In the genomic region with DNA sequence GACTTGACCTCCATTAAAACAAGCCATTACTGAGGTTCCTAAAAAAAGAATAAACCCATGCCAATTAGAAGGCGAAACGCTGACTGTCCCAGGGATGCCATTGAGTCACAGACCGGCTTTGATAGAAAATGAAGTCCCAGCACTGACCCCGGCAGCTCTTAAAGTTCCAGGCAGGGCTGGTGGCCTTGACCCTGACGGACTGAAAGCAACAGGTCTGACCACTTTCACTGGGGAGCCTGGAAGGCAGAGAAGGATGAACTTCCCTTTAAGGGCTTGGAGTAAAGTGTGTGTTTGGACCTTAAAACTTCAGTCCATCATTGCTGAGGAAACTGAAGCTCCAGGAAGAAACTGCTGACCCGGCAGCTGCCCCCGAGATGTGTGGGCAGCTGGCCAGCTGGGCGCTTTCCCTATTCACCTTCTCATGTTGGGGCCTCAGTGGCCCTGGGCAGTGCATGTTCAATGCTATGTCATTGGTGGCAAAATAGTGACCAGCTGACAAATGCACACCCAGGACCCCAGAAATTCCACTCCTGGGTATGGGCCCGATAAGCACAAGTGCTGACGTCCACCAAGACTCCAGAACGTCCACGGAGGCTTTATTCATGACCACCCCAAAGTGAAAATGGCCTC, we compare ENCODE assay signal across 23 cellular contexts. TPM values are rescaled to one million over a fixed set of nuclear protein-coding genes. Genes with fewer than 3 reads are reported as not detected.
"Had no signal": no experiment of that assay in that cellular context is flagged by ENCODE, and none has a peak within 500 bp of the region (broad histone marks: within the 10 kb centered on the region; RNA-seq: fewer than 3 reads in every experiment).

No MANE protein-coding gene starts in this region.

- H3K27ac Mint-ChIP-seq: activated naive CD4-positive, alpha-beta T cell treated with anti-CD3 and anti-CD28 coated beads for 36 hours; activated naive CD8-positive, alpha-beta T cell treated with anti-CD3 and anti-CD28 coated beads, Interleukin-2, amount 10 ng/mL, durations not matched to agents 7 days and 5 days; activated T-helper 2 cell treated with anti-CD3 and anti-CD28 coated beads, Interferon-gamma antibody, Interleukin-2, Interleukin-4, amounts not matched to agents 10 μg/mL and 5 μg/mL and 100 μg/mL, durations not matched to agents 14 hours and 24 hours and 36 hours; dendritic cell treated with granulocyte-macrophage colony-stimulating factor and Interleukin-4, amounts not matched to agents 40 ng/mL and 50 ng/mL, for 4 days; naive B cell; T-helper 1 cell treated with Interleukin-12 subunit alpha and Interleukin-12 subunit beta and Interleukin-4 antibody, amounts not matched to agents 30 μg/mL and 1 μg/mL, for 36 hours; WTC11 had no signal

- H3K4me3 Mint-ChIP-seq: activated naive CD4-positive, alpha-beta T cell treated with anti-CD3 and anti-CD28 coated beads for 36 hours; activated naive CD8-positive, alpha-beta T cell treated with anti-CD3 and anti-CD28 coated beads, Interleukin-2, amount 10 ng/mL, durations not matched to agents 7 days and 5 days; activated T-cell treated with anti-CD3 and anti-CD28 coated beads, Interleukin-2, amount 50 U/mL, for 4 hours; dendritic cell treated with granulocyte-macrophage colony-stimulating factor and Interleukin-4, amounts not matched to agents 40 ng/mL and 50 ng/mL, for 4 days; T-helper 1 cell treated with Interleukin-12 subunit alpha and Interleukin-12 subunit beta and Interleukin-4 antibody, amounts not matched to agents 30 μg/mL and 1 μg/mL, for 36 hours; WTC11 had no signal

- H3K36me3 ChIP-seq: spleen, thyroid gland had no signal

- ATAC-seq: stimulated activated naive CD8-positive, alpha-beta T cell treated with anti-CD3 and anti-CD28 coated beads, Interleukin-15, Interleukin-2, amounts not matched to agents 100 U/mL and 50 U/mL, for 24 hours; WTC11 had no signal

- H3K9me3 Mint-ChIP-seq: activated naive CD4-positive, alpha-beta T cell treated with anti-CD3 and anti-CD28 coated beads for 36 hours; activated naive CD8-positive, alpha-beta T cell treated with anti-CD3 and anti-CD28 coated beads, Interleukin-2, amount 10 ng/mL, durations not matched to agents 7 days and 5 days; activated T-cell treated with anti-CD3 and anti-CD28 coated beads, Interleukin-2, amount 50 U/mL, for 4 hours; activated T-helper 2 cell treated with anti-CD3 and anti-CD28 coated beads, Interferon-gamma antibody, Interleukin-2, Interleukin-4, amounts not matched to agents 10 μg/mL and 5 μg/mL and 100 μg/mL, durations not matched to agents 14 hours and 24 hours and 36 hours; dendritic cell treated with granulocyte-macrophage colony-stimulating factor and Interleukin-4, amounts not matched to agents 40 ng/mL and 50 ng/mL, for 4 days; naive B cell; T-helper 1 cell treated with Interleukin-12 subunit alpha and Interleukin-12 subunit beta and Interleukin-4 antibody, amounts not matched to agents 30 μg/mL and 1 μg/mL, for 36 hours; WTC11 had no signal

- H3K27ac ChIP-seq: spleen, thyroid gland had no signal

- DNase-seq: activated CD4-positive, alpha-beta T cell treated with anti-CD3 and anti-CD28 coated beads, Interleukin-2, amount 50 U/mL, for 4 hours; activated CD8-positive, alpha-beta memory T cell treated with anti-CD3 and anti-CD28 coated beads for 24 hours; activated CD8-positive, alpha-beta memory T cell treated with anti-CD3 and anti-CD28 coated beads, Interleukin-2, amount 50 U/mL, for 4 hours; activated naive CD4-positive, alpha-beta T cell treated with anti-CD3 and anti-CD28 coated beads for 36 hours; activated naive CD8-positive, alpha-beta T cell treated with anti-CD3 and anti-CD28 coated beads, Interleukin-2, amount 10 ng/mL, durations not matched to agents 7 days and 5 days; activated T-cell treated with anti-CD3 and anti-CD28 coated beads, Interleukin-2, amount 50 U/mL, for 4 hours; amniotic stem cell; effector CD4-positive, alpha-beta T cell; hippocampal formation; mesendoderm; mucosa of descending colon; naive B cell; nucleus accumbens; stimulated activated CD4-positive, alpha-beta T cell treated with anti-CD3 and anti-CD28 coated beads, Interleukin-4, amount 100 ng/mL, for 1 hour; stimulated activated naive CD8-positive, alpha-beta T cell treated with anti-CD3 and anti-CD28 coated beads, Interleukin-15, Interleukin-2, amounts not matched to agents 100 U/mL and 50 U/mL, for 24 hours; T1000 had no signal

- H3K4me1 Mint-ChIP-seq: activated naive CD8-positive, alpha-beta T cell treated with anti-CD3 and anti-CD28 coated beads, Interleukin-2, amount 10 ng/mL, durations not matched to agents 7 days and 5 days; naive B cell had no signal

- H3K4me3 ChIP-seq: mucosa of descending colon, spleen, thyroid gland had no signal

- H3K36me3 Mint-ChIP-seq: activated naive CD8-positive, alpha-beta T cell treated with anti-CD3 and anti-CD28 coated beads, Interleukin-2, amount 10 ng/mL, durations not matched to agents 7 days and 5 days; naive B cell had no signal

- H3K27me3 ChIP-seq: thyroid gland had no signal

- H3K9me3 ChIP-seq: mucosa of descending colon, spleen, thyroid gland had no signal

- H3K4me1 ChIP-seq: spleen had no signal

RNA-seq across cellular contexts. Expression of gene SULT4A1, which starts 31.3 kb away (rescaled TPM):
- total RNA-seq: activated naive CD4-positive, alpha-beta T cell treated with anti-CD3 and anti-CD28 coated beads for 36 hours; activated naive CD8-positive, alpha-beta T cell treated with anti-CD3 and anti-CD28 coated beads, Interleukin-2, amount 10 ng/mL, durations not matched to agents 7 days and 5 days; activated T-cell treated with anti-CD3 and anti-CD28 coated beads, Interleukin-2, amount 50 U/mL, for 4 hours; activated T-helper 2 cell treated with anti-CD3 and anti-CD28 coated beads, Interferon-gamma antibody, Interleukin-2, Interleukin-4, amounts not matched to agents 10 μg/mL and 5 μg/mL and 100 μg/mL, durations not matched to agents 14 hours and 24 hours and 36 hours; lower leg skin; thyroid gland had no signal
